1 cellular context compared by ENCODE assay signal in genomic region chr7:111803015-111803758, GRCh38.
TF ChIP-seq lines count a peak whose summit lies in the region.

No MANE protein-coding gene starts in this region.

TF ChIP-seq in GM23338, 12 proteins besides CTCF, POLR2A, EP300 and RAD21 (continued from another document):
- TF ChIP-seq ZNF462 (CRISPR knock-in tag; IDR thresholded peaks at IDR 0.05) (no peak), POLR2AphosphoS5 (IDR thresholded peaks at IDR 0.05; ENCODE audit: low read depth) (no peak), JUNB (IDR thresholded peaks at IDR 0.05; ENCODE audit: unreplicated experiment) (no peak), ZNF331 (CRISPR knock-in tag; IDR thresholded peaks at IDR 0.05; ENCODE audit: low read depth) (no peak), STAT1 (IDR thresholded peaks at IDR 0.05; ENCODE audit: unreplicated experiment) (no peak)
